ENCODE assay signal across 1 cellular context in genomic region chr4:8580321-8581093, GRCh38.
TF ChIP-seq lines count a peak whose summit lies in the region.

TSS of gene GPR78 (plus strand) at chr4:8580392. CDS start at chr4:8580983, 591 bp downstream.

TF ChIP-seq in WTC11, 78 proteins besides CTCF, POLR2A, EP300 and RAD21 (continued from another document):
- TF ChIP-seq PRRX2 (CRISPR knock-in tag; IDR thresholded peaks at IDR 0.05) (no peak), TP53 (CRISPR knock-in tag; IDR thresholded peaks at IDR 0.05) (peak; percentile 98), ZBTB21 (CRISPR knock-in tag; IDR thresholded peaks at IDR 0.05; ENCODE audit: borderline replicate concordance) (peak; percentile 93), ZSCAN18 (CRISPR knock-in tag; IDR thresholded peaks at IDR 0.05) (no peak), USF1 (CRISPR knock-in tag; IDR thresholded peaks at IDR 0.05) (peak; percentile 82), ZBTB43 (CRISPR knock-in tag; IDR thresholded peaks at IDR 0.05) (peak; percentile 99), ZNF317 (CRISPR knock-in tag; IDR thresholded peaks at IDR 0.05; ENCODE audit: borderline replicate concordance, low read depth) (peak; percentile 78), GABPB1 (CRISPR knock-in tag; IDR thresholded peaks at IDR 0.05) (no peak), ZNF512 (CRISPR knock-in tag; IDR thresholded peaks at IDR 0.05; ENCODE audit: borderline replicate concordance) (peak; percentile 92; the same call in 1 of the 2 replicates), NR2C2 (CRISPR knock-in tag; IDR thresholded peaks at IDR 0.05) (peak; percentile 82), ELF4 (CRISPR knock-in tag; IDR thresholded peaks at IDR 0.05; ENCODE audit: low read depth) (peak; percentile 97), NR3C1 (CRISPR knock-in tag; conservative IDR thresholded peaks at IDR 0.05; ENCODE audit: low read depth) (peak; percentile 89), FOXP4 (CRISPR knock-in tag; IDR thresholded peaks at IDR 0.05) (peak; percentile 99), CREB1 (CRISPR knock-in tag; IDR thresholded peaks at IDR 0.05) (peak; percentile 96), RELA (CRISPR knock-in tag; IDR thresholded peaks at IDR 0.05; ENCODE audit: borderline replicate concordance) (peak; percentile 98), CREM (CRISPR knock-in tag; IDR thresholded peaks at IDR 0.05) (peak; percentile 89; the same call in 1 of the 2 replicates), ETV6 (CRISPR knock-in tag; IDR thresholded peaks at IDR 0.05) (peak; percentile 98), ZNF219 (CRISPR knock-in tag; IDR thresholded peaks at IDR 0.05; ENCODE audit: borderline replicate concordance) (peak; percentile 89; the same call in 1 of the 2 replicates), ZNF423 (CRISPR knock-in tag; IDR thresholded peaks at IDR 0.05) (peak; percentile 24; the same call in 1 of the 2 replicates), ARID4B (CRISPR knock-in tag; IDR thresholded peaks at IDR 0.05; ENCODE audit: borderline replicate concordance) (peak; percentile 99), TCF7 (CRISPR knock-in tag; IDR thresholded peaks at IDR 0.05; ENCODE audit: low read depth) (peak; percentile 97), STAT6 (CRISPR knock-in tag; conservative IDR thresholded peaks at IDR 0.05; ENCODE audit: low read depth) (0 out of 2 replicates have a peak, but pooled peaks have one; percentile 79), GRHL2 (CRISPR knock-in tag; IDR thresholded peaks at IDR 0.05; ENCODE audit: insufficient replicate concordance, severe bottlenecking) (no peak), OVOL2 (CRISPR knock-in tag; IDR thresholded peaks at IDR 0.05; ENCODE audit: borderline replicate concordance) (no peak), FOXK1 (CRISPR knock-in tag; IDR thresholded peaks at IDR 0.05) (peak; percentile 98), ZNF671 (CRISPR knock-in tag; IDR thresholded peaks at IDR 0.05) (no peak), ATF3 (CRISPR knock-in tag; conservative IDR thresholded peaks at IDR 0.05) (peak; percentile 44; the same call in 1 of the 2 replicates)
TF ChIP-seq in WTC11: peak in this region for 52.
